Comparison of ENCODE assay signal across 8 cellular contexts in genomic region chr17:49260011-49260921, GRCh38. TPM values are rescaled to one million over a fixed set of nuclear protein-coding genes. Genes with fewer than 3 reads are reported as not detected.
DNase-seq lines count a peak whose midpoint lies in the region; ATAC-seq and TF ChIP-seq lines count a peak whose summit lies in the region.

No MANE protein-coding gene starts in this region.

- POLR2A ChIA-PET in CD4-positive, alpha-beta memory T cell (lab: Charles Lee; ENCODE audit: partially characterized antibody), result interaction anchor here (0.6 kb wide), 2 partner anchors 94 to 653 kb away, joined by 3 read pairs; no protein-coding TSS in a partner anchor

- no peak overlapping the region for H3K27ac ChIP-seq in CD4-positive, alpha-beta memory T cell (ENCODE audit: low read depth, low read length)

- peak overlapping the region in 5 of 7 donors; percentile 19 to 70 (median 47) for H3K27ac Mint-ChIP-seq in CD4-positive, alpha-beta memory T cell

- CTCF ChIA-PET in CD4-positive, alpha-beta memory T cell (lab: Charles Lee; ENCODE audit: partially characterized antibody), result interaction anchor here (1.0 to 1.2 kb wide), 2 partner anchors 33 to 81 kb away, joined by 3 to 5 read pairs; no protein-coding TSS in a partner anchor

- peak overlapping the region; percentile 12 to 40 for H3K4me3 ChIP-seq in CD4-positive, alpha-beta memory T cell (ENCODE audit: low read length in 2 of 2)
- peak overlapping the region; percentile 50 for H3K4me3 ChIP-seq in retinal pigment epithelial cell (ENCODE audit: low read length)

- DNase-seq in CD4-positive, alpha-beta memory T cell, result peak; percentile 35 to 51 (median 40)
- DNase-seq in HPDE6-E6E7 (ENCODE audit: extremely low spot score) (peak; percentile 72), T-helper 22 cell (ENCODE audit: low read depth) (peak; percentile 13), astrocyte of the hippocampus (ENCODE audit: low read depth, low spot score) (peak; percentile 73), hepatic stellate cell (ENCODE audit: low spot score) (peak; percentile 85), retinal pigment epithelial cell (ENCODE audit: low read depth) (peak; percentile 44)

- H3K4me1 ChIP-seq in CD4-positive, alpha-beta memory T cell (ENCODE audit: insufficient read depth, low read length), result peaks cover 11% of the 10 kb centered on the region

- H3K36me3 ChIP-seq in CD4-positive, alpha-beta memory T cell (ENCODE audit: insufficient read depth, low read length), result no peaks in the 10 kb centered on the region

- H3K36me3 Mint-ChIP-seq in CD4-positive, alpha-beta memory T cell, result no peaks in the 10 kb centered on the region

- H3K4me1 Mint-ChIP-seq in CD4-positive, alpha-beta memory T cell, result peaks cover 4 to 8% (median 6%) of the 10 kb centered on the region in 4 donors

- peaks cover 3 to 5% of the 10 kb centered on the region in 2 donors for H3K27me3 Mint-ChIP-seq in CD4-positive, alpha-beta memory T cell

- no peak for TF ChIP-seq CTCF in retinal pigment epithelial cell (conservative IDR thresholded peaks at IDR 0.05; ENCODE audit: low read depth, low read length)

- ATAC-seq in GM18909 (IDR thresholded peaks at IDR 0.05; ENCODE audit: poor library complexity, unreplicated experiment), result no peak
- ATAC-seq in HG03460 (IDR thresholded peaks at IDR 0.05; ENCODE audit: unreplicated experiment), result no peak

- H3K4me3 Mint-ChIP-seq in CD4-positive, alpha-beta memory T cell, result peak overlapping the region; percentile 81 to 89 (median 86)

- no peaks in the 10 kb centered on the region for H3K27me3 ChIP-seq in CD4-positive, alpha-beta memory T cell (ENCODE audit: insufficient read depth, low read length)

- H3K9me3 ChIP-seq in CD4-positive, alpha-beta memory T cell (ENCODE audit: control insufficient read depth in 1 of 2, low read length in 2 of 2), result no peaks in the 10 kb centered on the region

- no peaks in the 10 kb centered on the region for H3K9me3 Mint-ChIP-seq in CD4-positive, alpha-beta memory T cell

- intact Hi-C loops in CD4-positive, alpha-beta memory T cell (cut with micrococcal nuclease), result no loop called here

RNA-seq across cellular contexts. Expression of gene PHOSPHO1, which starts 29.7 kb away (rescaled TPM):
- not detected for total RNA-seq in CD4-positive, alpha-beta memory T cell
- under 1 TPM; 0.10 to 0.29 TPM for polyA plus RNA-seq in CD4-positive, alpha-beta memory T cell

RNA-seq across cellular contexts. Expression of gene ABI3, which starts 49.8 kb away (rescaled TPM):
- 10 to 100 TPM in 1 of 2 experiments, 1 to 10 TPM in 1; 9.5 to 11.5 TPM for total RNA-seq in CD4-positive, alpha-beta memory T cell
- polyA plus RNA-seq in CD4-positive, alpha-beta memory T cell, result 10 to 100 TPM; 14.3 to 24.5 TPM

RNA-seq across cellular contexts. Expression of gene GNGT2, which starts 49.9 kb away (rescaled TPM):
- total RNA-seq in CD4-positive, alpha-beta memory T cell, result 1 to 10 TPM; 2.9 to 3.3 TPM
- 1 to 10 TPM; 6.9 to 8.2 TPM for polyA plus RNA-seq in CD4-positive, alpha-beta memory T cell

Comparison
In these comparisons a context has a peak if more than half of its experiments do, and no peak if none do; other contexts are left out.
1. DNase-seq: peak in every context shown above with its lines; median percentile 85 in hepatic stellate cell; 73 in astrocyte of the hippocampus; 72 in HPDE6-E6E7; 44 in retinal pigment epithelial cell; 40 in CD4-positive, alpha-beta memory T cell; 13 in T-helper 22 cell.